ENCODE assay signal across 12 cellular contexts in the genomic region with DNA sequence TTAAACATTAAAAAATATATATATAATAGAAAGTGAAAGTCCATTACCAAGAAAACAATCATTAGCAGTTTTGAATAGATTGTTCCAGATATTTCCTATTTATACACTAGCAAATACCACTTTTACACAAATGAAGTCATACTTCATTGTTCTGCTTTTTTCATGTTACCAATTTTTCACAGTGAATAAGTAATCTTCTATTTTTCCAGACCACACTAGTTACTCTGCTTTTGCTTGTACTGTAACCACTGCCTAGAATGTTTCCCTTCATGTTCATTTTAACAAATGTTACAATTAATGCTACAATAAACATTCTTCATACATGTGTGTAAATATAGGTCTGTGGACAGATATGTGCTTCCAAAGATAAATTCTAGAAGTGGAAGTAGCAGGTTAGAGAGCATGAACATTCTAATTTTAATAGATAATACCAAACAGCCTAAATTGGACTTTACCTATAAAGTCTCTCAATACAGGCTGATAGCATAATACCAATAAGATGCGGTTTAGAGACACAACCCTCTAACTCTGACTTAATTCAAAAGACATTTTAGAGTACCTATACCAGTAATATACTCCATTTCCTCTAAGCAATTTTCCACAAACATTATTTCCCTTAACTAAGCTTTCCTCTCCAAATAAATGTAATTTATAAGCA. TPM values are rescaled to one million over a fixed set of nuclear protein-coding genes. Genes with fewer than 3 reads are reported as not detected.
DNase-seq lines count a peak whose midpoint lies in the region; ATAC-seq and TF ChIP-seq lines count a peak whose summit lies in the region.
"Had no signal": no experiment of that assay in that cellular context is flagged by ENCODE, and none has a peak within 500 bp of the region (broad histone marks: within the 10 kb centered on the region; RNA-seq: fewer than 3 reads in every experiment).

No MANE protein-coding gene starts in this region.

- ATAC-seq in GM18520 (IDR thresholded peaks at IDR 0.05; ENCODE audit: unreplicated experiment) (peak; percentile 70), GM21619 (IDR thresholded peaks at IDR 0.05; ENCODE audit: unreplicated experiment) (peak; percentile 66), HG03439 (IDR thresholded peaks at IDR 0.05; ENCODE audit: unreplicated experiment) (peak; percentile 53), left lung (no peak), HG03045 (IDR thresholded peaks at IDR 0.05; ENCODE audit: unreplicated experiment) (no peak)

- peak overlapping the region in 1 of 2 donors; percentile 39 for H3K27ac ChIP-seq in left lung
- H3K27ac ChIP-seq: RWPE1, VCaP had no signal

- TF ChIP-seq CTCF in left lung (IDR thresholded peaks at IDR 0.05) (no peak), foreskin fibroblast (IDR thresholded peaks at IDR 0.05; ENCODE audit: low read depth, low read length) (no peak)

- H3K4me1 ChIP-seq in left lung = peaks cover 17 to 55% of the 10 kb centered on the region in 2 donors

- H3K9me3 ChIP-seq in left lung = no peaks in the 10 kb centered on the region

- H3K27me3 ChIP-seq in left lung = no peaks in the 10 kb centered on the region

- DNase-seq in germinal center (ENCODE audit: low spot score) = peak; percentile 17
- no peak for DNase-seq in glomerular visceral epithelial cell (ENCODE audit: extremely low spot score)
- no peak for DNase-seq in left lung
- DNase-seq in foreskin fibroblast = no peak
- DNase-seq: DMS53, NCI-H2029 treated with DMSO at 0.1 percent for 48 hours had no signal

- H3K36me3 ChIP-seq in left lung = no peaks in the 10 kb centered on the region

- intact Hi-C loops in left lung (cut with DNase I) = no loop called here

- H3K4me3 ChIP-seq in left lung (no peak overlapping the region), foreskin fibroblast (ENCODE audit: low read depth in 1 of 2, low read length in 2 of 2) (no peak overlapping the region)

RNA-seq across cellular contexts. Expression of a gene that starts 17.0 kb away (rescaled TPM):
- total RNA-seq in left lung = 10 to 100 TPM; 80.5 to 85.6 TPM

Comparison
In these comparisons a context has a peak if more than half of its experiments do, and no peak if none do; other contexts are left out.
1. ATAC-seq: peak in GM18520 (single experiment), GM21619 (single experiment) and HG03439 (single experiment); none in left lung (single experiment) and HG03045 (single experiment).